ENCODE assay signal across 1 cellular context in genomic region chr1:215466361-215466760, GRCh38.
TF ChIP-seq lines count a peak whose summit lies in the region.

No MANE protein-coding gene starts in this region.

TF ChIP-seq in GM23338, 12 proteins besides CTCF, POLR2A, EP300 and RAD21 (continued from another document):
- TF ChIP-seq ZNF462 (CRISPR knock-in tag; IDR thresholded peaks at IDR 0.05) = no peak
- no peak for TF ChIP-seq REST (IDR thresholded peaks at IDR 0.05; ENCODE audit: unreplicated experiment)
